Comparison of ENCODE assay signal across 25 cellular contexts in genomic region chr7:158850390-158851174, GRCh38. TPM values are rescaled to one million over a fixed set of nuclear protein-coding genes. Genes with fewer than 3 reads are reported as not detected.
DNase-seq lines count a peak whose midpoint lies in the region; ATAC-seq lines count a peak whose summit lies in the region.
"Had no signal": no experiment of that assay in that cellular context is flagged by ENCODE, and none has a peak within 500 bp of the region (broad histone marks: within the 10 kb centered on the region; RNA-seq: fewer than 3 reads in every experiment).

No MANE protein-coding gene starts in this region.

- H3K27ac ChIP-seq in right cardiac atrium (ENCODE audit: low read length) (peak overlapping the region; percentile 16), neuronal stem cell (replicated peaks; ENCODE audit: low read length) (no peak overlapping the region)
- H3K27ac ChIP-seq: gastrocnemius medialis, lower lobe of right lung, psoas muscle had no signal

- H2BK12ac ChIP-seq in neuronal stem cell (ENCODE audit: low read length), result no peak overlapping the region

- WGBS in right cardiac atrium, result 52% methylated on average over 7 of the region's 7 CpGs
- WGBS in neuronal stem cell (ENCODE audit: extremely low coverage in 2 of 2, insufficient read length in 2 of 2, insufficient replicate concordance in 1 of 2), 2 donors, result no CpG with 5 or more reads among the region's 7 CpGs

- intact Hi-C loops in right cardiac atrium (cut with DNase I), result no loop called here

- no peaks in the 10 kb centered on the region for H3K36me3 ChIP-seq in neuronal stem cell (replicated peaks in 1 of 2; ENCODE audit: control insufficient read depth in 2 of 2, insufficient read depth in 2 of 2, low read length in 2 of 2)
- H3K36me3 ChIP-seq: gastrocnemius medialis, lower lobe of right lung, tibial artery had no signal

- H3K9me3 ChIP-seq in right cardiac atrium (ENCODE audit: control insufficient read depth, low read length) (no peaks in the 10 kb centered on the region), neuronal stem cell (replicated peaks in 1 of 2; ENCODE audit: control insufficient read depth in 2 of 2, insufficient read depth in 1 of 2, low read depth in 1 of 2, low read length in 2 of 2) (peaks cover 6 to 12% of the 10 kb centered on the region in 2 donors)
- H3K9me3 ChIP-seq: gastrocnemius medialis, lower lobe of right lung, psoas muscle, tibial artery had no signal

- H2BK120ac ChIP-seq in neuronal stem cell (ENCODE audit: low read depth, low read length), result peak overlapping the region; percentile 26

- DNase-seq in EH (ENCODE audit: low read depth), result peak; percentile 20
- peak; percentile 14 for DNase-seq in SW480 (ENCODE audit: low spot score)
- DNase-seq in right cardiac atrium, result no peak
- no peak for DNase-seq in neuronal stem cell (ENCODE audit: low spot score)
- DNase-seq in central memory CD4-positive, alpha-beta T cell, result no peak
- no peak for DNase-seq in kidney tubule cell (ENCODE audit: low spot score)
- DNase-seq: activated CD4-positive, alpha-beta T cell treated with anti-CD3 and anti-CD28 coated beads for 48 hours; activated gamma-delta T cell treated with Interleukin-2 at 50 U/mL for 16 hours; activated T-cell treated with anti-CD3 and anti-CD28 coated beads, Interleukin-2, amount 50 U/mL, for 1 hour; CD8-positive, alpha-beta T cell; DMS 273 treated with DMSO at 0.1 percent for 48 hours; gastrocnemius medialis; H7; hippocampal formation; immature natural killer cell; KG1; lower lobe of right lung; NCI-H1417 treated with DMSO at 0.1 percent for 48 hours; NCI-H2081 treated with DMSO at 0.1 percent for 48 hours; psoas muscle; stimulated activated CD8-positive, alpha-beta memory T cell treated with anti-CD3 and anti-CD28 coated beads, Interleukin-4, amount 100 ng/mL, for 48 hours had no signal

- H2BK5ac ChIP-seq in neuronal stem cell (ENCODE audit: low read length), result no peak overlapping the region

- peak overlapping the region; percentile 72 for H3K18ac ChIP-seq in neuronal stem cell (ENCODE audit: low read length)

- H3K4me3 ChIP-seq in right cardiac atrium (ENCODE audit: low read length) (no peak overlapping the region), neuronal stem cell (ENCODE audit: low read length in 2 of 2) (no peak overlapping the region)
- H3K4me3 ChIP-seq: gastrocnemius medialis, lower lobe of right lung, psoas muscle, tibial artery had no signal

- H2AK5ac ChIP-seq in neuronal stem cell (ENCODE audit: low read depth, low read length), result peak overlapping the region; percentile 82

- H2BK15ac ChIP-seq in neuronal stem cell (ENCODE audit: low read length), result no peak overlapping the region

- H4K8ac ChIP-seq in neuronal stem cell (ENCODE audit: low read depth, low read length), result no peak overlapping the region

- H3K9ac ChIP-seq in neuronal stem cell (ENCODE audit: low read depth, low read length, poor library complexity), result no peak overlapping the region

- ATAC-seq in right cardiac atrium (peak; percentile 27 to 43), GM21717 (IDR thresholded peaks at IDR 0.05; ENCODE audit: unreplicated experiment) (no peak), GM19452 (IDR thresholded peaks at IDR 0.05; ENCODE audit: unreplicated experiment) (no peak)
- ATAC-seq: CD8-positive, alpha-beta T cell; gastrocnemius medialis; SK-N-SH treated with all-trans-retinoic acid at 6 μM for 48 hours had no signal

- no peak overlapping the region for H3K14ac ChIP-seq in neuronal stem cell (ENCODE audit: low read length)

- H3K4ac ChIP-seq in neuronal stem cell (ENCODE audit: low read length), result no peak overlapping the region

- H3K79me1 ChIP-seq in neuronal stem cell (ENCODE audit: low read depth, low read length), result no peaks in the 10 kb centered on the region

- H3K23ac ChIP-seq in neuronal stem cell (ENCODE audit: low read depth, low read length, poor library complexity), result no peak overlapping the region

- H3K27me3 ChIP-seq in right cardiac atrium (ENCODE audit: control insufficient read depth, insufficient read depth) (no peaks in the 10 kb centered on the region), neuronal stem cell (ENCODE audit: control insufficient read depth in 3 of 3, insufficient read depth in 3 of 3, low read depth in 1 of 3, low read length in 3 of 3) (no peaks in the 10 kb centered on the region)
- H3K27me3 ChIP-seq: gastrocnemius medialis, tibial artery had no signal

- no peak overlapping the region for H4K91ac ChIP-seq in neuronal stem cell (ENCODE audit: low read depth, low read length, poor library complexity)

- H3K4me1 ChIP-seq in right cardiac atrium (ENCODE audit: control insufficient read depth, insufficient read depth, low read length), result no peaks in the 10 kb centered on the region
- peaks cover 0 to 4% of the 10 kb centered on the region in 2 donors for H3K4me1 ChIP-seq in neuronal stem cell (ENCODE audit: control insufficient read depth in 2 of 2, insufficient read depth in 1 of 2, low read depth in 1 of 2, low read length in 2 of 2)

- H2AFZ ChIP-seq in neuronal stem cell (ENCODE audit: low read length), result peak overlapping the region; percentile 9

- H3K4me2 ChIP-seq in neuronal stem cell (ENCODE audit: insufficient read depth, low read length, poor library complexity, severe bottlenecking), result no peak overlapping the region

RNA-seq across cellular contexts. Expression of gene DYNC2I1, which starts 5.8 kb away (rescaled TPM):
- 10 to 100 TPM; 25.4 to 32.1 (median 28.6) TPM for total RNA-seq in right cardiac atrium
- polyA plus RNA-seq in right cardiac atrium, result 28.7 TPM
- polyA plus RNA-seq in neuronal stem cell (2013, experiment 1 of 2), result 14.3 TPM
- polyA plus RNA-seq in neuronal stem cell (2013, experiment 2 of 2), result 17.2 TPM

RNA-seq across cellular contexts. Expression of gene ESYT2, which starts 21.3 kb away (rescaled TPM):
- total RNA-seq in right cardiac atrium, result 10 to 100 TPM; 48.2 to 84.7 (median 54.6) TPM
- polyA plus RNA-seq in right cardiac atrium, result 29.0 TPM
- 11.4 TPM for polyA plus RNA-seq in neuronal stem cell (2013, experiment 1 of 2)
- polyA plus RNA-seq in neuronal stem cell (2013, experiment 2 of 2), result 11.9 TPM

Comparison
In these comparisons a context has a peak if more than half of its experiments do, and no peak if none do; other contexts are left out.
1. DNase-seq: peak in EH (single experiment) and SW480 (single experiment); none in right cardiac atrium (0 of 3), neuronal stem cell (single experiment), central memory CD4-positive, alpha-beta T cell (single experiment) and kidney tubule cell (single experiment).
2. ATAC-seq: peak in right cardiac atrium (2 of 2); none in GM21717 (single experiment) and GM19452 (single experiment).